Comparison of ENCODE assay signal across 8 cellular contexts in genomic region chr19:45001087-45001739, GRCh38. TPM values are rescaled to one million over a fixed set of nuclear protein-coding genes. Genes with fewer than 3 reads are reported as not detected.
A peak's percentile ranks its signal among the peaks of the same experiment; 100 is the strongest.
DNase-seq lines count a peak whose midpoint lies in the region; TF ChIP-seq lines count a peak whose summit lies in the region.

Gene RELB, plus strand, starts transcription at chr19:45001464. Its CDS starts 116 bp downstream, at chr19:45001580.

- in situ Hi-C loops in GM23248 (cut with MboI), result no loop called here

- H3K36me3 ChIP-seq in GM23248 (ENCODE audit: low read depth), result no peaks in the 10 kb centered on the region; the same call in 1 of the 2 replicates
- H3K36me3 ChIP-seq in neural progenitor cell, result no peaks in the 10 kb centered on the region
- peaks cover 0 to 32% (median 17%) of the 10 kb centered on the region in 4 donors for H3K36me3 ChIP-seq in stomach

- peaks cover 19% of the 10 kb centered on the region for H3K27me3 Mint-ChIP-seq in neural progenitor cell (ENCODE audit: insufficient read depth, low read depth)

- H3K9me3 ChIP-seq in GM23248 (ENCODE audit: low read depth) (no peaks in the 10 kb centered on the region), neural progenitor cell (ENCODE audit: low read depth) (no peaks in the 10 kb centered on the region), stomach (no peaks in the 10 kb centered on the region)

- H3K9ac ChIP-seq in GM23248 (peak within 1 kb of the TSS; percentile 99), neural progenitor cell (peak within 1 kb of the TSS; percentile 66)

- H2AFZ ChIP-seq in GM23248, result peak within 1 kb of the TSS; percentile 88
- peak within 1 kb of the TSS; percentile 83 for H2AFZ ChIP-seq in neural progenitor cell (replicated peaks)

- H3K4me2 ChIP-seq in GM23248 (ENCODE audit: unreplicated experiment) (peak within 1 kb of the TSS; percentile 90), neural progenitor cell (peak within 1 kb of the TSS; percentile 83)

- TF ChIP-seq POLR2A in stomach (IDR thresholded peaks at IDR 0.05), result no peak

- H3K4me3 ChIP-seq in GM23248 (peak within 1 kb of the TSS; percentile 81), foreskin fibroblast (ENCODE audit: low read depth in 1 of 2, low read length in 2 of 2) (peak within 1 kb of the TSS; percentile 76 to 78), neural progenitor cell (peak within 1 kb of the TSS; percentile 79), stomach (peak within 1 kb of the TSS; percentile 77 to 87 (median 83))

- H3K79me2 ChIP-seq in GM23248 (ENCODE audit: insufficient read depth), result peaks cover 10% of the 10 kb centered on the region
- no peaks in the 10 kb centered on the region for H3K79me2 ChIP-seq in neural progenitor cell (ENCODE audit: low read depth)

- H3K4me3 Mint-ChIP-seq in neural progenitor cell, result peak within 1 kb of the TSS; percentile 96

- DNase-seq in EH (ENCODE audit: low read depth) (peak; percentile 88), GM23248 (peak; percentile 97), Kasumi-1 (lab: John Stamatoyannopoulos, UW) (peak; percentile 42 to 47), SHP77 (lab: John Stamatoyannopoulos, UW) (peak; percentile 76 to 86), activated gamma-delta T cell treated with Interleukin-2 at 50 U/mL for 16 hours (peak; percentile 91), foreskin fibroblast (peak; percentile 87 to 96), neural progenitor cell (ENCODE audit: low spot score) (peak; percentile 98), stomach (peak; percentile 97)

- H3K9me3 Mint-ChIP-seq in neural progenitor cell, result no peaks in the 10 kb centered on the region

- H3K9me2 ChIP-seq in GM23248 (ENCODE audit: insufficient read depth), result no peaks in the 10 kb centered on the region

- intact Hi-C loops in stomach (cut with DNase I; ENCODE audit: low total_unique reads), result no loop called here

- H3K27ac ChIP-seq in GM23248 (peak within 1 kb of the TSS; percentile 96), neural progenitor cell (peak within 1 kb of the TSS; percentile 85), stomach (peak within 1 kb of the TSS; percentile 98 to 100 (median 100))

- 0 out of 2 replicates have a peak, but pooled peaks cover 3% of the 10 kb centered on the region for H3K4me1 ChIP-seq in GM23248 (ENCODE audit: insufficient read depth)
- no peaks in the 10 kb centered on the region for H3K4me1 ChIP-seq in neural progenitor cell
- peaks cover 5 to 35% (median 22%) of the 10 kb centered on the region in 4 donors for H3K4me1 ChIP-seq in stomach

- H3F3A ChIP-seq in GM23248 (ENCODE audit: insufficient read depth), result no peaks in the 10 kb centered on the region
- peaks cover 20% of the 10 kb centered on the region for H3F3A ChIP-seq in neural progenitor cell (ENCODE audit: low read depth)

- H3K27me3 ChIP-seq in GM23248 (replicated peaks; ENCODE audit: insufficient read depth) (no peaks in the 10 kb centered on the region), neural progenitor cell (peaks cover 11% of the 10 kb centered on the region), stomach (no peaks in the 10 kb centered on the region)

- no peaks in the 10 kb centered on the region for H3K36me3 Mint-ChIP-seq in neural progenitor cell

- TF ChIP-seq CTCF in foreskin fibroblast (IDR thresholded peaks at IDR 0.05; ENCODE audit: low read depth, low read length) (no peak), neural progenitor cell (IDR thresholded peaks at IDR 0.05) (no peak), stomach (IDR thresholded peaks at IDR 0.05) (no peak)

- H3K4me1 Mint-ChIP-seq in neural progenitor cell, result peaks cover 3% of the 10 kb centered on the region

- H4K20me1 ChIP-seq in GM23248 (ENCODE audit: insufficient read depth) (no peaks in the 10 kb centered on the region), neural progenitor cell (ENCODE audit: low read depth) (peaks cover 9% of the 10 kb centered on the region)

- WGBS in GM23248 (ENCODE audit: low coverage in 1 of 2, low lambda C conversion rate in 2 of 2, missing lambda C conversion rate in 2 of 2), 2 experiments, result 5 to 6% methylated on average over 31 to 47 of the region's 79 CpGs
- 2 to 4% (median 3%) methylated on average over 16 to 79 of the region's 79 CpGs for WGBS in stomach, 5 donors

- H3K27ac Mint-ChIP-seq in neural progenitor cell, result no peak within 1 kb of the TSS

- TF ChIP-seq EP300 in stomach (IDR thresholded peaks at IDR 0.05), result peak; percentile 64

RNA-seq across cellular contexts. Expression of gene RELB, which starts in this region (rescaled TPM):
- 9.7 and 12.5 TPM in 2 replicates for total RNA-seq in GM23248 (2014; rRNA removed; shearing (Covaris generic))
- 7.6 and 10.0 TPM in 2 replicates for polyA plus RNA-seq in GM23248 (2016; fragmentation: Nextera tagmentation; extraction: Ambion mirVana)
- 0.43 and 5.9 TPM in 2 replicates for total RNA-seq in neural progenitor cell (ENCODE audit: low replicate concordance)
- total RNA-seq in stomach, result 10 to 100 TPM in 2 of 5 donors, 1 to 10 TPM in 2, not detected in 1; 3.2 to 33.5 (median 10.2) TPM
- 10 to 100 TPM in 2 of 3 donors, 1 to 10 TPM in 1; 9.8 to 27.0 (median 14.9) TPM for polyA plus RNA-seq in stomach

Comparison
In these comparisons a context has a peak if more than half of its experiments do, and no peak if none do; other contexts are left out.
1. Peak in every context shown above with its lines: DNase-seq, H3K4me3 ChIP-seq and H3K27ac ChIP-seq.
2. DNase-seq: peak in every context shown above with its lines; median percentile 98 in neural progenitor cell; 97 in GM23248; 97 in stomach; 92 in foreskin fibroblast; 91 in activated gamma-delta T cell treated with Interleukin-2 at 50 U/mL for 16 hours; 88 in EH; 81 in SHP77; 44 in Kasumi-1.